In the genomic region with DNA sequence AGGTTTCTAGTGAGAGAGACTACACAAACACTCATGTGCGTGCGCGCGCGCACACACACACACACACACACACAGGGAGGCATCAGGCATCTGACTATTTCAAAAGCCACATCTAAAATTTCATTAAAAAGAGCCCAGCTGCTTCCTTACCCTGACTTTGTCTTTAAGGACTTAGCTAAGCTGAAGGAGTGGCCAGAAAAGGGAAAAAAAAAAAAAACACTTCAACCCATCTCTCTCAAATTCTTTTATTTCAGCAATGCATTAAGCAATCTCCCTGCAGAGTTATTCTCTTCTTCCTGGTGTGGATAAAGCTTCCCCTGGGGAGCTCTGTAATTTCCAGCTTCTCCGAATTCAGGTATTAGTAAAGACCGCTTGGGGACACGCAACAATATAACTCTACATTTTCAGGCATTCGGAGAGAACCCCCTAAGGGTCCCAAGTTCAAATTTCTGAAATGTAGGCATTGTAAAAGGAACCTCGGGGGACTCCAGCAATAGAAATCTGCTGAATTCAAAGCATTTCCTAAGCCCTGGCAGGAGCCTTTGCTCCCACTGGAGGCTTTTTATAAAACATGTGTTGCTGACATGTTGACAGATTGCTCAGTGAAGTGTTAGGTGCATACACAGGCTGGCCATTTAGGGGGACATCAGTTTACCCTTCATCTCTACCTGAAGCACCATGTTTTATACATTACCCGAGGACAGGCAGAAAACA, we compare ENCODE assay signal across 8 cellular contexts.
DNase-seq lines count a peak whose midpoint lies in the region; ATAC-seq and TF ChIP-seq lines count a peak whose summit lies in the region.

No MANE protein-coding gene starts in this region.

- DNase-seq in GM04503 (ENCODE audit: low read depth): peak; percentile 56
- DNase-seq in NCI-H524 (lab: John Stamatoyannopoulos, UW): peak; percentile 9 to 65
- peak; percentile 79 for DNase-seq in fibroblast of the conjunctiva (ENCODE audit: low read depth)
- peak; percentile 70 for DNase-seq in retina
- DNase-seq in T1000 (lab: John Stamatoyannopoulos, UW): no peak

- no peak for TF ChIP-seq POLR2A in GM18505 (IDR thresholded peaks at IDR 0.05; ENCODE audit: borderline replicate concordance, extremely low read depth, insufficient read depth, insufficient read length)

- ATAC-seq in GM18873 (IDR thresholded peaks at IDR 0.05; ENCODE audit: low FRiP score, unreplicated experiment): no peak
- ATAC-seq in HG03039 (IDR thresholded peaks at IDR 0.05; ENCODE audit: unreplicated experiment): no peak
- ATAC-seq in GM18505 (IDR thresholded peaks at IDR 0.05; ENCODE audit: unreplicated experiment): no peak
